8 cellular contexts compared by ENCODE assay signal in the genomic region with DNA sequence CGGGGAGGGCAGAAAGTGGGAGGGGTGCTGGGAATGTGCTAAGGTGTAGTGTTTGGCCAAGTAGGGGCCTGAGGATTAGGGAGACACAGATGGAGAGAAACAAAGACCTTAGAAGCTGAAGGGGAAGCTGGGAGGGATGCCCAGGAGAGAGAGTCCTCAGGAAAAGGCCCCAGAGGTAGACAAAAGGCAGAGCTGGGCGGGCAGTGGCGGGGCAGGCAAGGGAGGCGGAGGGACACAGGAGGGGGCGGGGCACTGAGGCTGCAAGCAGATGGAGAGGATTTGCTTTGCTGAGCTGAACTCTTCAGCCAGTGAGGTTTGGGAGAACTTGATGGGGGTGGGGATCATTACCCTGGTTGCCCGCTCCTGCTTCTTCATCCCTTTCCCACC. TPM values are rescaled to one million over a fixed set of nuclear protein-coding genes. Genes with fewer than 3 reads are reported as not detected.
A peak's percentile ranks its signal among the peaks of the same experiment; 100 is the strongest.
DNase-seq lines count a peak whose midpoint lies in the region; ATAC-seq lines count a peak whose summit lies in the region.

No MANE protein-coding gene starts in this region.

- H3K27me3 Mint-ChIP-seq in activated naive CD8-positive, alpha-beta T cell treated with anti-CD3 and anti-CD28 coated beads, Interleukin-2, amount 50 U/mL, for 24 hours = peaks cover 46% of the 10 kb centered on the region
- H3K27me3 Mint-ChIP-seq in immature natural killer cell (ENCODE audit: low read depth in 3 of 3) = peaks cover 16 to 18% (median 18%) of the 10 kb centered on the region in 3 donors

- no peaks in the 10 kb centered on the region for H3K9me3 Mint-ChIP-seq in activated naive CD8-positive, alpha-beta T cell treated with anti-CD3 and anti-CD28 coated beads, Interleukin-2, amount 50 U/mL, for 24 hours
- H3K9me3 Mint-ChIP-seq in immature natural killer cell = no peaks in the 10 kb centered on the region

- DNase-seq in stimulated activated CD4-positive, alpha-beta T cell treated with anti-CD3 and anti-CD28 coated beads, Interleukin-15, amount 100 ng/mL, for 24 hours = peak; percentile 38
- no peak for DNase-seq in stimulated activated CD4-positive, alpha-beta T cell treated with anti-CD3 and anti-CD28 coated beads, Interleukin-2, amount 100 ng/mL, for 48 hours
- peak; percentile 31 for DNase-seq in activated naive CD8-positive, alpha-beta T cell treated with anti-CD3 and anti-CD28 coated beads, Interleukin-2, amount 50 U/mL, for 24 hours
- DNase-seq in immature natural killer cell (no peak), ureter (ENCODE audit: low spot score) (peak; percentile 65), hippocampal formation (lab: John Stamatoyannopoulos, UW) (no peak)

- H3K27ac Mint-ChIP-seq in activated naive CD8-positive, alpha-beta T cell treated with anti-CD3 and anti-CD28 coated beads, Interleukin-2, amount 50 U/mL, for 24 hours = no peak overlapping the region
- peak overlapping the region in 1 of 6 donors; percentile 25 for H3K27ac Mint-ChIP-seq in immature natural killer cell

- H3K4me1 Mint-ChIP-seq in activated naive CD8-positive, alpha-beta T cell treated with anti-CD3 and anti-CD28 coated beads, Interleukin-2, amount 50 U/mL, for 24 hours = peaks cover 68% of the 10 kb centered on the region
- peaks cover 24 to 29% of the 10 kb centered on the region in 2 donors for H3K4me1 Mint-ChIP-seq in immature natural killer cell

- H3K36me3 Mint-ChIP-seq in activated naive CD8-positive, alpha-beta T cell treated with anti-CD3 and anti-CD28 coated beads, Interleukin-2, amount 50 U/mL, for 24 hours (ENCODE audit: low read depth) = peaks cover 12% of the 10 kb centered on the region
- H3K36me3 Mint-ChIP-seq in immature natural killer cell = no peaks in the 10 kb centered on the region

- ATAC-seq in activated naive CD8-positive, alpha-beta T cell treated with anti-CD3 and anti-CD28 coated beads, Interleukin-2, amount 50 U/mL, for 24 hours = no peak
- ATAC-seq in HG03442 (IDR thresholded peaks at IDR 0.05; ENCODE audit: unreplicated experiment) (no peak), GM21390 (IDR thresholded peaks at IDR 0.05; ENCODE audit: unreplicated experiment) (no peak)

- peak overlapping the region; percentile 80 for H3K4me3 Mint-ChIP-seq in activated naive CD8-positive, alpha-beta T cell treated with anti-CD3 and anti-CD28 coated beads, Interleukin-2, amount 50 U/mL, for 24 hours
- H3K4me3 Mint-ChIP-seq in immature natural killer cell = peak overlapping the region in 3 of 5 donors; percentile 12 to 64 (median 13)

RNA-seq across cellular contexts. Expression of a gene that starts 2.8 kb away (rescaled TPM):
- polyA plus RNA-seq in immature natural killer cell = 1 to 10 TPM in 2 of 3 donors, under 1 TPM in 1; 0.40 to 8.0 (median 4.9) TPM
- 288 TPM for total RNA-seq in ureter

RNA-seq across cellular contexts. Expression of a gene that starts 3.3 kb away (rescaled TPM):
- polyA plus RNA-seq in immature natural killer cell = 1 to 10 TPM; 1.3 to 8.3 (median 1.6) TPM
- 2.3 TPM for total RNA-seq in ureter

RNA-seq across cellular contexts. Expression of a gene that starts 16.1 kb away (rescaled TPM):
- 100 to 1,000 TPM; 102 to 165 (median 155) TPM for polyA plus RNA-seq in immature natural killer cell
- 139 TPM for total RNA-seq in ureter

RNA-seq across cellular contexts. Expression of a gene that starts 20.3 kb away (rescaled TPM):
- 10 to 100 TPM in 1 of 3 donors, 1 to 10 TPM in 2; 2.0 to 11.7 (median 6.6) TPM for polyA plus RNA-seq in immature natural killer cell
- 18.0 TPM for total RNA-seq in ureter

RNA-seq across cellular contexts. Expression of a gene that starts 45.1 kb away (rescaled TPM):
- polyA plus RNA-seq in immature natural killer cell = 10 to 100 TPM; 34.1 to 62.1 (median 45.6) TPM
- 77.9 TPM for total RNA-seq in ureter

Comparison
In these comparisons a context has a peak if more than half of its experiments do, and no peak if none do; other contexts are left out.
1. DNase-seq: peak in stimulated activated CD4-positive, alpha-beta T cell treated with anti-CD3 and anti-CD28 coated beads, Interleukin-15, amount 100 ng/mL, for 24 hours (single experiment), activated naive CD8-positive, alpha-beta T cell treated with anti-CD3 and anti-CD28 coated beads, Interleukin-2, amount 50 U/mL, for 24 hours (single experiment) and ureter (single experiment); none in stimulated activated CD4-positive, alpha-beta T cell treated with anti-CD3 and anti-CD28 coated beads, Interleukin-2, amount 100 ng/mL, for 48 hours (0 of 2), immature natural killer cell (0 of 3) and hippocampal formation (0 of 2).